26 cellular contexts compared by ENCODE assay signal in genomic region chr12:128693115-128693514, GRCh38.
"Had no signal": no experiment of that assay in that cellular context is flagged by ENCODE, and none has a peak within 500 bp of the region (broad histone marks: within the 10 kb centered on the region; RNA-seq: fewer than 3 reads in every experiment).

No MANE protein-coding gene starts in this region.

- H3K4me1 ChIP-seq: foreskin keratinocyte, gastroesophageal sphincter, heart left ventricle, lower lobe of right lung, parathyroid adenoma, prostate gland, sigmoid colon, transverse colon, vagina had no signal

- H3K4me3 Mint-ChIP-seq: endodermal cell; natural killer cell treated with Interleukin-12 subunit alpha and Interleukin-12 subunit beta and Interleukin-15 and Interleukin-18, amount 100 ng/mL, for 72 hours; neural crest cell; stimulated activated naive B cell treated with anti-CD40 and anti-IgM and Interleukin-4, amounts not matched to agents 10 μg/mL and 1 μg/mL and 100 μg/mL, for 72 hours; stimulated activated naive CD8-positive, alpha-beta T cell treated with anti-CD3 and anti-CD28 coated beads, Interleukin-15, Interleukin-2, amounts not matched to agents 100 ng/mL and 50 ng/mL, for 24 hours had no signal

- H3K27ac Mint-ChIP-seq: endodermal cell; stimulated activated naive B cell treated with anti-CD40 and anti-IgM and Interleukin-4, amounts not matched to agents 10 μg/mL and 1 μg/mL and 100 μg/mL, for 72 hours; stimulated activated naive CD8-positive, alpha-beta T cell treated with anti-CD3 and anti-CD28 coated beads, Interleukin-15, Interleukin-2, amounts not matched to agents 100 ng/mL and 50 ng/mL, for 24 hours had no signal

- ATAC-seq: foreskin keratinocyte; gastroesophageal sphincter; heart left ventricle; left colon; left ventricle myocardium superior; lower lobe of right lung; stimulated activated naive B cell treated with anti-CD40 and anti-IgM and Interleukin-4, amounts not matched to agents 10 μg/mL and 1 μg/mL and 100 μg/mL, for 72 hours had no signal

- H3K27me3 ChIP-seq: dorsolateral prefrontal cortex, esophagus muscularis mucosa, foreskin keratinocyte, heart left ventricle, hepatocyte, sigmoid colon, transverse colon, vagina had no signal

- H3K4me3 ChIP-seq: dorsolateral prefrontal cortex, esophagus muscularis mucosa, gastroesophageal sphincter, heart left ventricle, hepatocyte, lower lobe of right lung, prostate gland, sigmoid colon, thoracic aorta, transverse colon, vagina had no signal

- H3K36me3 ChIP-seq: esophagus muscularis mucosa, heart left ventricle, lower lobe of right lung, prostate gland, sigmoid colon, thoracic aorta, transverse colon had no signal

- H3K4me1 Mint-ChIP-seq: neural crest cell; stimulated activated naive B cell treated with anti-CD40 and anti-IgM and Interleukin-4, amounts not matched to agents 10 μg/mL and 1 μg/mL and 100 μg/mL, for 72 hours had no signal

- H3K9me3 Mint-ChIP-seq: endodermal cell had no signal

- DNase-seq: dorsolateral prefrontal cortex; effector CD4-positive, alpha-beta T cell; foreskin keratinocyte; heart left ventricle; islet precursor cell; kidney glomerular epithelial cell; left colon; left ventricle myocardium superior; lower lobe of right lung; right cardiac atrium; sigmoid colon; stimulated activated CD4-positive, alpha-beta T cell treated with anti-CD3 and anti-CD28 coated beads, Interleukin-4, amount 100 ng/mL, for 4 hours; stimulated activated naive B cell treated with anti-CD40 and anti-IgM and Interleukin-4, amounts not matched to agents 10 μg/mL and 1 μg/mL and 100 μg/mL, for 72 hours; transverse colon had no signal

- H3K27me3 Mint-ChIP-seq: natural killer cell treated with Interleukin-12 subunit alpha and Interleukin-12 subunit beta and Interleukin-15 and Interleukin-18, amount 100 ng/mL, for 72 hours; stimulated activated naive CD8-positive, alpha-beta T cell treated with anti-CD3 and anti-CD28 coated beads, Interleukin-15, Interleukin-2, amounts not matched to agents 100 ng/mL and 50 ng/mL, for 24 hours had no signal

- H3K27ac ChIP-seq: dorsolateral prefrontal cortex, epithelial cell of prostate, esophagus muscularis mucosa, foreskin keratinocyte, gastroesophageal sphincter, heart left ventricle, hepatocyte, lower lobe of right lung, parathyroid adenoma, prostate gland, sigmoid colon, thoracic aorta, transverse colon, vagina had no signal

- H3K9me3 ChIP-seq: esophagus muscularis mucosa, gastroesophageal sphincter, lower lobe of right lung, prostate gland, sigmoid colon, thoracic aorta, transverse colon, vagina had no signal
